In genomic region chr4:72744103-72744725, GRCh38 we compare ENCODE assay signal across 21 cellular contexts.
DNase-seq lines count a peak whose midpoint lies in the region; ATAC-seq and TF ChIP-seq lines count a peak whose summit lies in the region.
"Had no signal": no experiment of that assay in that cellular context is flagged by ENCODE, and none has a peak within 500 bp of the region (broad histone marks: within the 10 kb centered on the region; RNA-seq: fewer than 3 reads in every experiment).

No MANE protein-coding gene starts in this region.

- DNase-seq in Ammon's horn (ENCODE audit: low spot score): peak; percentile 3
- peak; percentile 3 for DNase-seq in RPMI7951 (ENCODE audit: low read depth)
- DNase-seq in breast epithelium (ENCODE audit: low spot score in 2 of 2): peak in 1 of 2 donors; percentile 42
- no peak for DNase-seq in left lung
- no peak for DNase-seq in NCI-H2081 (lab: John Stamatoyannopoulos, UW)
- no peak for DNase-seq in NCI-H2029 treated with DMSO at 0.1 percent for 48 hours (lab: John Stamatoyannopoulos, UW)
- DNase-seq in KG1 (lab: John Stamatoyannopoulos, UW): no peak
- DNase-seq in left cardiac atrium: no peak
- DNase-seq: BE2C; Calu3; CD4-positive, alpha-beta T cell; Kasumi-1; NCI-H1417; NCI-H187 treated with DMSO at 0.1 percent for 48 hours; NCI-H2171; NCI-H446; NCI-H748 treated with DMSO at 0.1 percent for 48 hours; PC-3; SW 1271 had no signal

- H3K9me3 ChIP-seq in breast epithelium: peaks cover 0 to 3% of the 10 kb centered on the region in 2 donors
- peaks cover 0 to 2% of the 10 kb centered on the region in 2 donors for H3K9me3 ChIP-seq in left lung
- H3K9me3 ChIP-seq: BE2C, SJSA1 had no signal

- TF ChIP-seq POLR2A in breast epithelium (IDR thresholded peaks at IDR 0.05): no peak

- ATAC-seq in left lung: peak; percentile 32
- no peak for ATAC-seq in left cardiac atrium
- ATAC-seq: PC-3 had no signal

- no peaks in the 10 kb centered on the region for H3K4me1 ChIP-seq in breast epithelium
- H3K4me1 ChIP-seq in left lung: no peaks in the 10 kb centered on the region
- H3K4me1 ChIP-seq: BE2C, SJSA1 had no signal

- H3K4me3 ChIP-seq in breast epithelium: no peak overlapping the region
- no peak overlapping the region for H3K4me3 ChIP-seq in left lung
- H3K4me3 ChIP-seq: SJSA1 had no signal

- intact Hi-C loops in breast epithelium (cut with DNase I; ENCODE audit: low total_unique reads) (no loop called here), left lung (cut with DNase I) (no loop called here), left cardiac atrium (cut with DNase I) (no loop called here)

- TF ChIP-seq CTCF in breast epithelium (IDR thresholded peaks at IDR 0.05) (no peak), left lung (IDR thresholded peaks at IDR 0.05) (no peak)

- H3K27me3 ChIP-seq in breast epithelium: no peaks in the 10 kb centered on the region
- no peaks in the 10 kb centered on the region for H3K27me3 ChIP-seq in left lung
- H3K27me3 ChIP-seq: BE2C, SJSA1 had no signal

- H3K27ac ChIP-seq in breast epithelium (peak overlapping the region; percentile 63 to 66), left lung (no peak overlapping the region)
- H3K27ac ChIP-seq: 22Rv1, SJSA1 had no signal

- H3K36me3 ChIP-seq in breast epithelium (no peaks in the 10 kb centered on the region), left lung (no peaks in the 10 kb centered on the region)
- H3K36me3 ChIP-seq: BE2C, SJSA1 had no signal

Comparison
In these comparisons a context has a peak if more than half of its experiments do, and no peak if none do; other contexts are left out.
1. DNase-seq: peak in Ammon's horn (single experiment) and RPMI7951 (single experiment); none in left lung (0 of 2), NCI-H2081 (0 of 2), NCI-H2029 treated with DMSO at 0.1 percent for 48 hours (single experiment), KG1 (single experiment) and left cardiac atrium (single experiment).
2. H3K27ac ChIP-seq: peak in breast epithelium (2 of 2); none in left lung (0 of 2).